In the genomic region with DNA sequence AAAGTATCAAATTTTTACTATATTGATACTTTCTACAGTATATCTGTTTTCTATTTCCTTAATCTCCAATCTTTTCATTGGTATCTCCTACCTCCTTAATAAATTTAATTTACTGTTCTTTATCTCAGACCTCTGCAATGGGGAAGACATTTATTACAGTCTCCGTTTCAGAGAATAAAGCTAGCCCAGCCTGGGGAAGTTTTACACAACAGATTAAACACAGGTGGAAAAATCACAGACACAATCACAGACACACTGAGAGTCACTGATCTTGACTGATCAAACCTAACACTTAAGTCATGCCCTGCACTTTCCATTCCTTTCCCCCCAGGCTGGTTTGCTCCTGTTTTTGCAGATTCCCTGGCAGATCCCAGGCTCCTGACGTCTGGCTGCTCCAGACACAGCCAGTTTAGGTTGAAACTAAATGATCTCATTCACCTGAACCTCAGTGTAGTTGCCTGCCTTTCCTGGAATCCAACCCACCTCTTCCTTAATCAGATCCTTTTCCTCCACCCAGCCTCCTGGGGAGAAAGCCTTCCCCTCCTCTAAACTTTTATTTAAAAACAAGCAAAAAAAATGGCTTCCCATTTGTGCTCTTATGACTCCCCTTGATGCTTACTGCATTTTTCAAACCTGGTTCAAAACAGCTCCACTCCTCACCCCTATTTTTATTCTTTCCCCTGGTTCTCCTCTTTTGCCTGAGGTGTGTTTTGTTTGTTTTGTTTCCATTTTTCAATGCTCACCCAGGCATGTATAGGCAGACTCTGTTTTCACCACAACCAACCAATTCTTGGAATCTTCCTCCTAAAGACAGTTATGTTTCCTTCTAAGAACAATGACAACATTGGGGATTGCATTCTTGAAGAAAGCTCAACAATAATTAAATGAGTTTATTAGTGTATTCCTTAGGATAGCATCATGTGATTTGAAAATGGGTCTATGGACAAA, we compare ENCODE assay signal across 24 cellular contexts. TPM values are rescaled to one million over a fixed set of nuclear protein-coding genes. Genes with fewer than 3 reads are reported as not detected.
DNase-seq lines count a peak whose midpoint lies in the region; ATAC-seq and TF ChIP-seq lines count a peak whose summit lies in the region.
"Had no signal": no experiment of that assay in that cellular context is flagged by ENCODE, and none has a peak within 500 bp of the region (broad histone marks: within the 10 kb centered on the region; RNA-seq: fewer than 3 reads in every experiment).

No MANE protein-coding gene starts in this region.

- CTCF ChIA-PET in mammary epithelial cell (lab: Charles Lee; ENCODE audit: low non-redundant PET): no interaction called here

- peak; percentile 44 for DNase-seq in DMS53 (lab: John Stamatoyannopoulos, UW)
- no peak for DNase-seq in DMS53 treated with DMSO at 0.1 percent for 48 hours (lab: John Stamatoyannopoulos, UW; ENCODE audit: unreplicated experiment)
- DNase-seq in mammary epithelial cell: peak; percentile 94
- peak; percentile 21 for DNase-seq in kidney epithelial cell (ENCODE audit: low read depth)
- no peak for DNase-seq in epidermal melanocyte (ENCODE audit: insufficient read length, low spot score)
- DNase-seq in OCI-M2 (lab: John Stamatoyannopoulos, UW; ENCODE audit: unreplicated experiment): no peak
- no peak for DNase-seq in NCI-H526 (lab: John Stamatoyannopoulos, UW)
- DNase-seq: adrenal gland; DMS79 treated with DMSO at 0.1 percent for 48 hours; left colon; midbrain; NCI-H1436 treated with DMSO at 0.1 percent for 48 hours; NCI-H82; OCI-M1; SHP77 treated with DMSO at 0.1 percent for 48 hours; stimulated activated CD4-positive, alpha-beta T cell treated with anti-CD3 and anti-CD28 coated beads, Interleukin-4, amount 100 ng/mL, for 1 hour; stimulated activated naive CD8-positive, alpha-beta T cell treated with anti-CD3 and anti-CD28 coated beads, Interleukin-15, Interleukin-2, amounts not matched to agents 100 U/mL and 50 U/mL, for 24 hours; upper lobe of right lung had no signal

- no peak for ATAC-seq in GM21786 (IDR thresholded peaks at IDR 0.05; ENCODE audit: unreplicated experiment)
- ATAC-seq: gastroesophageal sphincter; left colon; stimulated activated naive CD8-positive, alpha-beta T cell treated with anti-CD3 and anti-CD28 coated beads, Interleukin-15, Interleukin-2, amounts not matched to agents 100 U/mL and 50 U/mL, for 24 hours; upper lobe of right lung had no signal

- in situ Hi-C loops in mammary epithelial cell (cut with MboI; ENCODE audit: low sequenced_read_pairs in 2 of 2): loop anchor here in 1 of 2 donors (25.0 kb wide), 2 partner anchors 254 to 554 kb away; a partner anchor contains a TSS

- no peaks in the 10 kb centered on the region for H3K9me3 ChIP-seq in mammary epithelial cell (replicated peaks; ENCODE audit: insufficient read depth, low read length)
- H3K9me3 ChIP-seq: adrenal gland, gastroesophageal sphincter, upper lobe of right lung had no signal

- H4K20me1 ChIP-seq in mammary epithelial cell (ENCODE audit: insufficient read depth, low read length): no peaks in the 10 kb centered on the region

- dilution Hi-C loops in mammary epithelial cell (cut with HindIII; ENCODE audit: low sequenced_read_pairs): no loop called here

- H2AFZ ChIP-seq in mammary epithelial cell (ENCODE audit: low read depth, low read length): no peak overlapping the region

- peak overlapping the region; percentile 85 for H3K27ac ChIP-seq in mammary epithelial cell (ENCODE audit: insufficient read depth, low read depth, low read length)
- H3K27ac ChIP-seq: 22Rv1, adrenal gland, gastroesophageal sphincter, HL-60, upper lobe of right lung had no signal

- H3K27me3 ChIP-seq in mammary epithelial cell (ENCODE audit: insufficient read depth, low read length) (no peaks in the 10 kb centered on the region), kidney epithelial cell (ENCODE audit: control insufficient read depth, insufficient read depth, low read length) (no peaks in the 10 kb centered on the region)
- H3K27me3 ChIP-seq: adrenal gland, gastroesophageal sphincter, upper lobe of right lung had no signal

- H3K4me3 ChIP-seq in mammary epithelial cell (replicated peaks in 1 of 3; ENCODE audit: insufficient read depth in 1 of 3, low read depth in 2 of 3, low read length in 3 of 3) (no peak overlapping the region), kidney epithelial cell (ENCODE audit: low read depth, low read length) (no peak overlapping the region)
- H3K4me3 ChIP-seq: adrenal gland, gastroesophageal sphincter, skin epidermis, upper lobe of right lung had no signal

- intact Hi-C loops in mammary epithelial cell (cut with micrococcal nuclease): no loop called here

- peak overlapping the region; percentile 76 for H3K9ac ChIP-seq in mammary epithelial cell (ENCODE audit: insufficient read depth, low read length)

- H3K4me1 ChIP-seq in mammary epithelial cell (ENCODE audit: insufficient read depth, low read length): peaks cover 21% of the 10 kb centered on the region
- H3K4me1 ChIP-seq: adrenal gland, gastroesophageal sphincter, upper lobe of right lung had no signal

- H3K36me3 ChIP-seq in mammary epithelial cell (ENCODE audit: insufficient read depth, low read length) (no peaks in the 10 kb centered on the region), kidney epithelial cell (ENCODE audit: control insufficient read depth, insufficient read depth, low read length) (no peaks in the 10 kb centered on the region)
- H3K36me3 ChIP-seq: adrenal gland, gastroesophageal sphincter, upper lobe of right lung had no signal

- BruUV-seq in mammary epithelial cell (replicated peaks; lab: Mats Ljungman, UMichigan): TSS peak; percentile 19

- TF ChIP-seq CTCF in mammary epithelial cell (conservative IDR thresholded peaks at IDR 0.05 in 1 of 2, IDR thresholded peaks at IDR 0.05 in 1 of 2; ENCODE audit: extremely low read depth in 1 of 2, insufficient read depth in 1 of 2, low read depth in 1 of 2, low read length in 2 of 2): no peak
- TF ChIP-seq CTCF in kidney epithelial cell (IDR thresholded peaks at IDR 0.05; ENCODE audit: insufficient read depth, low read length, poor library complexity, severe bottlenecking): no peak

- H3K79me2 ChIP-seq in mammary epithelial cell (ENCODE audit: insufficient read depth, low read length): no peaks in the 10 kb centered on the region

- peak overlapping the region; percentile 58 for H3K4me2 ChIP-seq in mammary epithelial cell (ENCODE audit: insufficient read depth, low read depth, low read length)

- 23% methylated on average over 2 of the region's 2 CpGs for WGBS in mammary epithelial cell (ENCODE audit: low coverage, missing lambda C conversion rate)

RNA-seq across cellular contexts. Expression of a gene that starts 29.5 kb away (rescaled TPM):
- total RNA-seq in mammary epithelial cell: 100 to 1,000 TPM in 1 of 2 donors, 10 to 100 TPM in 1; 97.7 to 111 TPM
- polyA plus RNA-seq in mammary epithelial cell: 48.9 TPM
- 96.5 TPM for polyA minus RNA-seq in mammary epithelial cell
- total RNA-seq in kidney epithelial cell: 46.7 and 47.0 TPM in 2 replicates
- polyA plus RNA-seq: neural cell had no signal

Comparison
In these comparisons a context has a peak if more than half of its experiments do, and no peak if none do; other contexts are left out.
1. DNase-seq: peak in DMS53 (single experiment), mammary epithelial cell (single experiment) and kidney epithelial cell (single experiment); none in DMS53 treated with DMSO at 0.1 percent for 48 hours (single experiment), epidermal melanocyte (single experiment), OCI-M2 (single experiment) and NCI-H526 (0 of 2).